Comparison of ENCODE assay signal across 1 cellular context in the genomic region with DNA sequence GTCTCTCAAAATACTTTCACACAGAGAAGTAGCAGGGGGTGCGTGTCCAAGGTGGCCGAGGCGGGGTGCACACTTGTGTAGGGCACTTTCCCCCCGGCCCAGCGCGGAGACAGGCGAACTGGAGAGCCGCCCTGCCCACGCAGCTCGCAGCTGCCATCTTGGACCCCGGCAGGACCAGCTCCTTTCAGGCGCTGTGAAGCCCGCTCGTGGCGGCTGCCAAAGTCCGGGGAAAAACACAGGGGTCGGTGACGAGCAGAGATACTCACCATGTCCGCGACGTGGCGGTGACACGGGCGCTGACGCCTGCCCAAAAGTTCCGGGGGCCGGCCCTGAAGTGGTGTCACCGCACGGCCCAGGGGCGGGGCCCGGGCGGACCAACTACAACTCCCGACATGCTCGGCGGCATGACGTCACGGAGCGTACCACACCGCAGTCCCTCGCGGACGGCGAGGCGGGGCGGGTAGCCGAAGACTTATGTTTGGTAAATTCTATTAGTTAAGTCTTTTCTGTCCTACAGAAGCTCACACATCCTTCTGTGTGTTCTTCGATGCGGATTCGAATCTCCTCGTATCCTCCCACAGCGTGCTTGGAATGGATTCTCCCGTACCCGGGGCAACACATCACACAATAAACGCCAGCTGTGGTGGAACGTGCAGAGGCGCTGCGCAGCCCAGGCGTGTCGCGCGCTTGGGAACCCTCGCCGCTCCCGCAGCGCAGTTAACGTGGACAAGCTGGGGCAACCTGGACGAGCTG.
A peak's percentile ranks its signal among the peaks of the same experiment; 100 is the strongest.
TF ChIP-seq lines count a peak whose summit lies in the region.

A gene with protein sequence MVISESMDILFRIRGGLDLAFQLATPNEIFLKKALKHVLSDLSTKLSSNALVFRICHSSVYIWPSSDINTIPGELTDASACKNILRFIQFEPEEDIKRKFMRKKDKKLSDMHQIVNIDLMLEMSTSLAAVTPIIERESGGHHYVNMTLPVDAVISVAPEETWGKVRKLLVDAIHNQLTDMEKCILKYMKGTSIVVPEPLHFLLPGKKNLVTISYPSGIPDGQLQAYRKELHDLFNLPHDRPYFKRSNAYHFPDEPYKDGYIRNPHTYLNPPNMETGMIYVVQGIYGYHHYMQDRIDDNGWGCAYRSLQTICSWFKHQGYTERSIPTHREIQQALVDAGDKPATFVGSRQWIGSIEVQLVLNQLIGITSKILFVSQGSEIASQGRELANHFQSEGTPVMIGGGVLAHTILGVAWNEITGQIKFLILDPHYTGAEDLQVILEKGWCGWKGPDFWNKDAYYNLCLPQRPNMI (minus strand): TSS at position 365 of the 753 bp plus-strand sequence. CDS start 96 bp downstream, at position 269.

TF ChIP-seq in K562, 482 proteins besides CTCF, POLR2A, EP300 and RAD21 (continued from another document and continues in another):
- no peak for TF ChIP-seq CHD7 (IDR thresholded peaks at IDR 0.05; ENCODE audit: low read depth, low read length)
- no peak for TF ChIP-seq RNF219 (CRISPR knock-in tag; IDR thresholded peaks at IDR 0.05)
- 0 out of 2 replicates have a peak, but pooled peaks have one; percentile 17 for TF ChIP-seq THAP7 (CRISPR knock-in tag; IDR thresholded peaks at IDR 0.05)
- TF ChIP-seq HNRNPL (IDR thresholded peaks at IDR 0.05; ENCODE audit: low read depth, low read length) = no peak
- no peak for TF ChIP-seq ZZZ3 (IDR thresholded peaks at IDR 0.05)
- TF ChIP-seq ZNF263 (CRISPR knock-in tag; IDR thresholded peaks at IDR 0.05; ENCODE audit: borderline replicate concordance) = 0 out of 2 replicates have a peak, but pooled peaks have one; percentile 28
- TF ChIP-seq, protein P1, sequence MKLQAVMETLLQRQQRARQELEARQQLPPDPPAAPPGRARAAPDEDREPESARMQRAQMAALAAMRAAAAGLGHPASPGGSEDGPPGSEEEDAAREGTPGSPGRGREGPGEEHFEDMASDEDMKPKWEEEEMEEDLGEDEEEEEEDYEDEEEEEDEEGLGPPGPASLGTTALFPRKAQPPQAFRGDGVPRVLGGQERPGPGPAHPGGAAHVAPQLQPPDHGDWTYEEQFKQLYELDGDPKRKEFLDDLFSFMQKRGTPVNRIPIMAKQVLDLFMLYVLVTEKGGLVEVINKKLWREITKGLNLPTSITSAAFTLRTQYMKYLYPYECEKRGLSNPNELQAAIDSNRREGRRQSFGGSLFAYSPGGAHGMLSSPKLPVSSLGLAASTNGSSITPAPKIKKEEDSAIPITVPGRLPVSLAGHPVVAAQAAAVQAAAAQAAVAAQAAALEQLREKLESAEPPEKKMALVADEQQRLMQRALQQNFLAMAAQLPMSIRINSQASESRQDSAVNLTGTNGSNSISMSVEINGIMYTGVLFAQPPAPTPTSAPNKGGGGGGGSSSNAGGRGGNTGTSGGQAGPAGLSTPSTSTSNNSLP (IDR thresholded peaks at IDR 0.05; ENCODE audit: borderline replicate concordance, low read depth, low read length) = no peak; the same call in 1 of the 2 replicates
- peak; percentile 77 for TF ChIP-seq PCBP1 (IDR thresholded peaks at IDR 0.05; ENCODE audit: low read depth, low read length, poor library complexity, severe bottlenecking)
- TF ChIP-seq PRPF4 (IDR thresholded peaks at IDR 0.05; ENCODE audit: insufficient read depth, low read depth, low read length, poor library complexity, severe bottlenecking) = no peak
- TF ChIP-seq, protein P2, sequence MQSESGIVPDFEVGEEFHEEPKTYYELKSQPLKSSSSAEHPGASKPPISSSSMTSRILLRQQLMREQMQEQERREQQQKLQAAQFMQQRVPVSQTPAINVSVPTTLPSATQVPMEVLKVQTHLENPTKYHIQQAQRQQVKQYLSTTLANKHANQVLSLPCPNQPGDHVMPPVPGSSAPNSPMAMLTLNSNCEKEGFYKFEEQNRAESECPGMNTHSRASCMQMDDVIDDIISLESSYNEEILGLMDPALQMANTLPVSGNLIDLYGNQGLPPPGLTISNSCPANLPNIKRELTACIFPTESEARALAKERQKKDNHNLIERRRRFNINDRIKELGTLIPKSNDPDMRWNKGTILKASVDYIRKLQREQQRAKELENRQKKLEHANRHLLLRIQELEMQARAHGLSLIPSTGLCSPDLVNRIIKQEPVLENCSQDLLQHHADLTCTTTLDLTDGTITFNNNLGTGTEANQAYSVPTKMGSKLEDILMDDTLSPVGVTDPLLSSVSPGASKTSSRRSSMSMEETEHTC (IDR thresholded peaks at IDR 0.05) = no peak
- TF ChIP-seq PHF21A (IDR thresholded peaks at IDR 0.05; ENCODE audit: borderline replicate concordance, low read depth) = no peak
- no peak for TF ChIP-seq ZNF551 (CRISPR knock-in tag; IDR thresholded peaks at IDR 0.05)
- no peak for TF ChIP-seq RBM25 (IDR thresholded peaks at IDR 0.05; ENCODE audit: low read depth, low read length, severe bottlenecking)
- no peak for TF ChIP-seq FOS (IDR thresholded peaks at IDR 0.05; ENCODE audit: extremely low read depth, insufficient read length)
- no peak for TF ChIP-seq NFIC (IDR thresholded peaks at IDR 0.05)
- TF ChIP-seq MED1 (CRISPR knock-in tag; IDR thresholded peaks at IDR 0.05; ENCODE audit: borderline replicate concordance) = no peak
- peak; percentile 92 to 93 for TF ChIP-seq SIX5 (IDR thresholded peaks at IDR 0.05; ENCODE audit: borderline replicate concordance in 1 of 2, insufficient read depth in 1 of 2, low read depth in 1 of 2, low read length in 2 of 2)
- TF ChIP-seq HDAC1 (IDR thresholded peaks at IDR 0.05) = peak in 1 of 2 experiments; percentile 88; a peak in 1 of 4 replicates
- peak; percentile 87 for TF ChIP-seq POLR2G (IDR thresholded peaks at IDR 0.05; ENCODE audit: low read depth, low read length)
- TF ChIP-seq, protein P3, sequence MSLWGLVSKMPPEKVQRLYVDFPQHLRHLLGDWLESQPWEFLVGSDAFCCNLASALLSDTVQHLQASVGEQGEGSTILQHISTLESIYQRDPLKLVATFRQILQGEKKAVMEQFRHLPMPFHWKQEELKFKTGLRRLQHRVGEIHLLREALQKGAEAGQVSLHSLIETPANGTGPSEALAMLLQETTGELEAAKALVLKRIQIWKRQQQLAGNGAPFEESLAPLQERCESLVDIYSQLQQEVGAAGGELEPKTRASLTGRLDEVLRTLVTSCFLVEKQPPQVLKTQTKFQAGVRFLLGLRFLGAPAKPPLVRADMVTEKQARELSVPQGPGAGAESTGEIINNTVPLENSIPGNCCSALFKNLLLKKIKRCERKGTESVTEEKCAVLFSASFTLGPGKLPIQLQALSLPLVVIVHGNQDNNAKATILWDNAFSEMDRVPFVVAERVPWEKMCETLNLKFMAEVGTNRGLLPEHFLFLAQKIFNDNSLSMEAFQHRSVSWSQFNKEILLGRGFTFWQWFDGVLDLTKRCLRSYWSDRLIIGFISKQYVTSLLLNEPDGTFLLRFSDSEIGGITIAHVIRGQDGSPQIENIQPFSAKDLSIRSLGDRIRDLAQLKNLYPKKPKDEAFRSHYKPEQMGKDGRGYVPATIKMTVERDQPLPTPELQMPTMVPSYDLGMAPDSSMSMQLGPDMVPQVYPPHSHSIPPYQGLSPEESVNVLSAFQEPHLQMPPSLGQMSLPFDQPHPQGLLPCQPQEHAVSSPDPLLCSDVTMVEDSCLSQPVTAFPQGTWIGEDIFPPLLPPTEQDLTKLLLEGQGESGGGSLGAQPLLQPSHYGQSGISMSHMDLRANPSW (CRISPR knock-in tag; IDR thresholded peaks at IDR 0.05) = no peak
- TF ChIP-seq CREB5 (CRISPR knock-in tag; IDR thresholded peaks at IDR 0.05) = no peak
- TF ChIP-seq ZNF347 (CRISPR knock-in tag; IDR thresholded peaks at IDR 0.05; ENCODE audit: low read depth) = no peak
- TF ChIP-seq PTBP1 (IDR thresholded peaks at IDR 0.05; ENCODE audit: low read depth, low read length) = no peak
- TF ChIP-seq ZNF140 (CRISPR knock-in tag; IDR thresholded peaks at IDR 0.05) = no peak
